Comparison of ENCODE assay signal across 8 cellular contexts in the genomic region with DNA sequence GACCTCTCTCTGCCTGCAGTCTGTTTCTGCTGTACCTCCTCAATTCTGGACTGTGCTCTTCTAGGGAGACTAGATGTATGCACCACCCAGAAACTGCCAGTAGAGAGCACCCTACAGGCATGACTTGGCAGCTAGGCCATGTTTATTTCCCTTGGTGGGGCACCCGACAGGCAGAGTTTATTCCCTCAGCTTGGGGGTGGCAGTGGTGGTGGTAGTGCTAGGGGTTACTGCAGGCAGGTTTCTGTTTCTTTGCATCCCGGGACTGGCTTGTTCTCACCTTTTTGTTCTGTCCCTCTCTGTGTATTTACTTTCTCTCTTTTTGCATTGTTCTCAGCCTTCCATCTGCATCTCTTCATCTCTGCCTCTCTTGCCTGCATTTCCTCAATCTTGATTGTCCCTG. TPM values are rescaled to one million over a fixed set of nuclear protein-coding genes. Genes with fewer than 3 reads are reported as not detected.
A peak's percentile ranks its signal among the peaks of the same experiment; 100 is the strongest.
DNase-seq lines count a peak whose midpoint lies in the region; ATAC-seq and TF ChIP-seq lines count a peak whose summit lies in the region.

No MANE protein-coding gene starts in this region.

- intact Hi-C loops in right lobe of liver (cut with DNase I), result no loop called here

- 18% methylated on average over 2 of the region's 2 CpGs for WGBS in right lobe of liver (ENCODE audit: insufficient coverage, low coverage, low lambda C conversion rate, missing lambda C conversion rate)

- no peak overlapping the region for H3K4me3 Mint-ChIP-seq in CD8-positive, alpha-beta memory T cell

- H3K36me3 ChIP-seq in CD8-positive, alpha-beta memory T cell (ENCODE audit: insufficient read depth, low read length), result no peaks in the 10 kb centered on the region
- H3K36me3 ChIP-seq in right lobe of liver, result no peaks in the 10 kb centered on the region

- peak; percentile 48 to 61 (median 53) for TF ChIP-seq CTCF in right lobe of liver (IDR thresholded peaks at IDR 0.05)

- no peaks in the 10 kb centered on the region for H3K9me3 ChIP-seq in CD8-positive, alpha-beta memory T cell (ENCODE audit: low read length)
- H3K9me3 ChIP-seq in right lobe of liver, result no peaks in the 10 kb centered on the region

- no peaks in the 10 kb centered on the region for H3K27me3 Mint-ChIP-seq in CD8-positive, alpha-beta memory T cell

- no peaks in the 10 kb centered on the region for H3K9me3 Mint-ChIP-seq in CD8-positive, alpha-beta memory T cell

- CTCF ChIA-PET in CD8-positive, alpha-beta memory T cell (lab: Charles Lee), result interaction anchor here (0.9 to 6.0 kb wide), 17 partner anchors 9 to 144 kb away, joined by 3 to 61 read pairs (median 4); partner anchors contain the start of genes FMNL3, PRPF40B and TMBIM6

- H3K4me3 ChIP-seq in CD8-positive, alpha-beta memory T cell (ENCODE audit: low read length), result no peak overlapping the region
- no peak overlapping the region for H3K4me3 ChIP-seq in right lobe of liver

- TF ChIP-seq POLR2A in right lobe of liver (IDR thresholded peaks at IDR 0.05), result no peak

- POLR2A ChIA-PET in CD8-positive, alpha-beta memory T cell (lab: Charles Lee), result interaction anchor here (1.0 to 1.3 kb wide), 2 partner anchors 14 to 104 kb away, joined by 4 to 5 read pairs; partner anchors contain the start of genes PRPF40B and TMBIM6

- DNase-seq in CD8-positive, alpha-beta memory T cell, result peak; percentile 28 to 74 (median 35)
- DNase-seq in NCI-H510A treated with DMSO at 0.1 percent for 48 hours (lab: John Stamatoyannopoulos, UW) (peak; percentile 69), dermis microvascular lymphatic vessel endothelial cell (ENCODE audit: low read depth in 2 of 2) (peak; percentile 46 to 77), right lobe of liver (peak in 1 of 3 donors; percentile 53), OCI-M2 (lab: John Stamatoyannopoulos, UW; ENCODE audit: unreplicated experiment) (no peak)
- peak; percentile 50 for DNase-seq in activated CD4-positive, alpha-beta T cell treated with anti-CD3 and anti-CD28 coated beads, Interleukin-2, amount 50 U/mL, for 1 hour
- DNase-seq in stimulated activated CD8-positive, alpha-beta memory T cell treated with anti-CD3 and anti-CD28 coated beads, Interleukin-2, amount 100 ng/mL, for 48 hours (ENCODE audit: low read depth in 2 of 2), result peak; percentile 20 to 31

- peaks cover 15 to 19% (median 18%) of the 10 kb centered on the region in 3 donors for H3K4me1 Mint-ChIP-seq in CD8-positive, alpha-beta memory T cell

- peaks cover 13% of the 10 kb centered on the region for H3K4me1 ChIP-seq in CD8-positive, alpha-beta memory T cell (ENCODE audit: insufficient read depth, low read length)
- no peaks in the 10 kb centered on the region for H3K4me1 ChIP-seq in right lobe of liver

- peak overlapping the region in 5 of 8 donors; percentile 0 to 81 (median 51) for H3K27ac Mint-ChIP-seq in CD8-positive, alpha-beta memory T cell

- H3K36me3 Mint-ChIP-seq in CD8-positive, alpha-beta memory T cell, result peaks cover 0 to 2% (median 0%) of the 10 kb centered on the region in 3 donors

- ATAC-seq in GM21825 (IDR thresholded peaks at IDR 0.05; ENCODE audit: unreplicated experiment) (peak; percentile 70), right lobe of liver (peak; percentile 72 to 89 (median 79))

- H3K27me3 ChIP-seq in CD8-positive, alpha-beta memory T cell (ENCODE audit: insufficient read depth, low read length, poor library complexity, severe bottlenecking), result no peaks in the 10 kb centered on the region
- no peaks in the 10 kb centered on the region for H3K27me3 ChIP-seq in right lobe of liver

- no peak overlapping the region for H3K27ac ChIP-seq in CD8-positive, alpha-beta memory T cell (ENCODE audit: low read depth, low read length)
- H3K27ac ChIP-seq in right lobe of liver, result no peak overlapping the region

RNA-seq across cellular contexts. Expression of gene PRPF40B, which starts 13.6 kb away (rescaled TPM):
- total RNA-seq in CD8-positive, alpha-beta memory T cell, result 1 to 10 TPM; 9.0 to 9.9 TPM
- polyA plus RNA-seq in CD8-positive, alpha-beta memory T cell, result 2.0 TPM
- total RNA-seq in dermis microvascular lymphatic vessel endothelial cell (1.5 and 1.8 TPM in 2 replicates), right lobe of liver (1 to 10 TPM; 4.7 to 8.2 (median 6.3) TPM)

RNA-seq across cellular contexts. Expression of gene FAM186B, which starts 31.5 kb away (rescaled TPM):
- under 1 TPM; 0.11 to 0.15 TPM for total RNA-seq in CD8-positive, alpha-beta memory T cell
- polyA plus RNA-seq in CD8-positive, alpha-beta memory T cell, result not detected
- total RNA-seq in dermis microvascular lymphatic vessel endothelial cell (0.13 TPM in 2 replicates), right lobe of liver (1 to 10 TPM in 1 of 6 experiments, under 1 TPM in 5; 0.24 to 1.4 (median 0.71) TPM)
